19 cellular contexts compared by ENCODE assay signal in genomic region chr2:78718483-78718882, GRCh38.
DNase-seq lines count a peak whose midpoint lies in the region; FAIRE-seq and TF ChIP-seq lines count a peak whose summit lies in the region.
"Had no signal": no experiment of that assay in that cellular context is flagged by ENCODE, and none has a peak within 500 bp of the region (broad histone marks: within the 10 kb centered on the region; RNA-seq: fewer than 3 reads in every experiment).

No MANE protein-coding gene starts in this region.

- H3K27me3 ChIP-seq in H1 (replicated peaks in 1 of 4; ENCODE audit: control insufficient read depth in 3 of 4, extremely low read depth in 1 of 4, insufficient read depth in 3 of 4, low read length in 3 of 4), result no peaks in the 10 kb centered on the region
- H3K27me3 ChIP-seq: SJSA1 had no signal

- H3K36me3 ChIP-seq in H1 (ENCODE audit: control insufficient read depth in 2 of 4, insufficient read depth in 4 of 4, low read length in 3 of 4) (no peaks in the 10 kb centered on the region), mesodermal cell (ENCODE audit: control insufficient read depth, insufficient read depth, low read length) (no peaks in the 10 kb centered on the region)
- H3K36me3 ChIP-seq: SJSA1 had no signal

- no peak overlapping the region for H3K56ac ChIP-seq in H1 (replicated peaks; ENCODE audit: insufficient read length, low read depth, low read length)

- TF ChIP-seq RAD21 in H1 (IDR thresholded peaks at IDR 0.05 in 1 of 2, conservative IDR thresholded peaks at IDR 0.05 in 1 of 2; ENCODE audit: low read depth in 2 of 2, low read length in 2 of 2), result no peak

- no peak for TF ChIP-seq CTCF in H1 (IDR thresholded peaks at IDR 0.05; ENCODE audit: control extremely low read depth in 1 of 3, insufficient read depth in 1 of 3, low read depth in 1 of 3, low read length in 3 of 3)

- no peak overlapping the region for H2BK20ac ChIP-seq in H1 (ENCODE audit: low read length)

- TF ChIP-seq POLR2A in H1 (IDR thresholded peaks at IDR 0.05; ENCODE audit: control extremely low read depth in 1 of 2, low read depth in 2 of 2, low read length in 2 of 2), result no peak

- no peak overlapping the region for H2BK15ac ChIP-seq in H1 (ENCODE audit: low read length)

- TF ChIP-seq EP300 in H1 (IDR thresholded peaks at IDR 0.05; ENCODE audit: borderline replicate concordance in 1 of 2, low read depth in 2 of 2, low read length in 2 of 2), result no peak

- no peaks in the 10 kb centered on the region for H3K79me2 ChIP-seq in H1 (ENCODE audit: control insufficient read depth in 1 of 2, insufficient read depth in 2 of 2, low read length in 2 of 2)

- H2BK120ac ChIP-seq in H1 (replicated peaks; ENCODE audit: low read depth, low read length), result no peak overlapping the region

- no peak overlapping the region for H4K8ac ChIP-seq in H1 (ENCODE audit: extremely low read depth, insufficient read depth, low read length)

- POLR2A ChIA-PET in H1 (lab: Charles Lee; ENCODE audit: partially characterized antibody), result interaction anchor here (0.6 kb wide), 1 partner anchor 455 kb away, joined by 3 read pairs; no protein-coding TSS in a partner anchor

- no peak overlapping the region for H4K91ac ChIP-seq in H1 (replicated peaks; ENCODE audit: insufficient read length, low read length)

- H3K23ac ChIP-seq in H1 (ENCODE audit: insufficient read length), result no peak overlapping the region

- H2AFZ ChIP-seq in H1 (ENCODE audit: low read length), result no peak overlapping the region

- H3K9ac ChIP-seq in H1 (replicated peaks in 1 of 4; ENCODE audit: extremely low read depth in 1 of 4, low read depth in 3 of 4, low read length in 3 of 4), result no peak overlapping the region

- in situ Hi-C loops in ACHN (cut with HindIII; ENCODE audit: low pct_ligation_motif_present, low pct_unique_long_range_greater_than_20kb, low sequenced_read_pairs), result no loop called here

- FAIRE-seq in H1 (lab: Jason Lieb, UNC), result no peak
- FAIRE-seq: A549, GM12892, HTR-8/SVneo had no signal

- H3K4me3 ChIP-seq in H1 (ENCODE audit: extremely low read depth in 1 of 4, insufficient read depth in 2 of 4, low read depth in 3 of 4, low read length in 4 of 4), result no peak overlapping the region
- H3K4me3 ChIP-seq in mesodermal cell (ENCODE audit: extremely low read depth, insufficient read depth, low read length, poor library complexity, severe bottlenecking), result no peak overlapping the region
- H3K4me3 ChIP-seq: A549, SJSA1 had no signal

- H3K27ac ChIP-seq in H1 (ENCODE audit: low read depth, low read length) (no peak overlapping the region), mesodermal cell (ENCODE audit: low read depth, low read length, severe bottlenecking) (peak overlapping the region; percentile 94)
- H3K27ac ChIP-seq: A549, C4-2B, SJSA1 had no signal

- 86% methylated on average over 1 of the region's 1 CpG; no CpG with 5 or more reads in 1 of the 2 experiments for WGBS in H1 (ENCODE audit: extremely low coverage in 1 of 2, insufficient coverage in 1 of 2, insufficient read length in 1 of 2, insufficient replicate concordance in 2 of 2, low coverage in 1 of 2, low lambda C conversion rate in 2 of 2, missing lambda C conversion rate in 1 of 2), 2 experiments
- no CpG with 5 or more reads among the region's 1 CpG for WGBS in mesodermal cell (ENCODE audit: insufficient coverage in 2 of 2), 2 experiments

- no peaks in the 10 kb centered on the region for H3K79me1 ChIP-seq in H1 (ENCODE audit: low read depth, low read length)

- H3K14ac ChIP-seq in H1 (ENCODE audit: insufficient read length), result no peak overlapping the region

- no peaks in the 10 kb centered on the region for H3K23me2 ChIP-seq in H1 (ENCODE audit: low read depth, low read length)

- no peak overlapping the region for H3K4ac ChIP-seq in H1 (replicated peaks; ENCODE audit: insufficient read length, low read depth, low read length)

- no peaks in the 10 kb centered on the region for H3K4me1 ChIP-seq in H1 (replicated peaks in 1 of 4; ENCODE audit: control insufficient read depth in 3 of 4, insufficient read depth in 4 of 4, low read length in 3 of 4)
- peaks cover 6% of the 10 kb centered on the region for H3K4me1 ChIP-seq in mesodermal cell (ENCODE audit: control insufficient read depth, insufficient read depth, low read length, poor library complexity, severe bottlenecking)
- H3K4me1 ChIP-seq: A549, SJSA1 had no signal

- DNase-seq in ACHN (peak; percentile 55), M059J (ENCODE audit: low read depth) (peak; percentile 38), H1 (ENCODE audit: low read depth in 1 of 2, low spot score in 2 of 2) (no peak), NCI-H146 treated with DMSO at 0.1 percent for 48 hours (lab: John Stamatoyannopoulos, UW; ENCODE audit: unreplicated experiment) (no peak), NCI-H1105 (lab: John Stamatoyannopoulos, UW) (no peak), NCI-H446 treated with DMSO at 0.1 percent for 48 hours (lab: John Stamatoyannopoulos, UW) (no peak)
- no peak for DNase-seq in activated CD4-positive, alpha-beta T cell treated with anti-CD3 and anti-CD28 coated beads, Interleukin-2, amount 50 U/mL, for 48 hours
- DNase-seq: HFFc6, NCI-H1417 treated with DMSO at 0.1 percent for 48 hours, NCI-H2081, NCI-H510A, NCI-H774, PC-3 had no signal

- H3K9me3 ChIP-seq in H1 (ENCODE audit: insufficient read depth in 2 of 2, low read depth in 1 of 2, low read length in 1 of 2) (no peaks in the 10 kb centered on the region), mesodermal cell (ENCODE audit: control insufficient read depth, low read length) (no peaks in the 10 kb centered on the region)
- H3K9me3 ChIP-seq: A549 had no signal

- no peak overlapping the region for H3K18ac ChIP-seq in H1 (ENCODE audit: extremely low read depth, low read length)

- H4K20me1 ChIP-seq in H1 (replicated peaks in 1 of 2; ENCODE audit: control insufficient read depth in 1 of 2, insufficient read depth in 2 of 2, low read length in 2 of 2), result no peaks in the 10 kb centered on the region

- no peak overlapping the region for H2AK5ac ChIP-seq in H1 (ENCODE audit: low read depth, low read length)

- CTCF ChIA-PET in H1 (lab: Charles Lee; ENCODE audit: partially characterized antibody), result no interaction called here

- no peak overlapping the region for H2BK5ac ChIP-seq in H1 (ENCODE audit: low read depth, low read length)

- H4K5ac ChIP-seq in H1 (ENCODE audit: insufficient read length, low read depth, low read length), result no peak overlapping the region

- no peak overlapping the region for H2BK12ac ChIP-seq in H1 (ENCODE audit: low read depth, low read length)

- no peak overlapping the region for H3K4me2 ChIP-seq in H1 (ENCODE audit: insufficient read depth in 1 of 2, low read depth in 2 of 2, low read length in 2 of 2)
- H3K4me2 ChIP-seq: A549 had no signal

TF ChIP-seq in H1, 55 proteins besides CTCF, POLR2A, EP300 and RAD21:
- no peak for TF ChIP-seq HDAC2 (IDR thresholded peaks at IDR 0.05; ENCODE audit: borderline replicate concordance in 1 of 2, low read depth in 2 of 2, low read length in 2 of 2)
- no peak for TF ChIP-seq BACH1 (IDR thresholded peaks at IDR 0.05; ENCODE audit: low read length)
- 0 out of 2 replicates have a peak, but pooled peaks have one; percentile 55 for TF ChIP-seq TEAD4 (IDR thresholded peaks at IDR 0.05; ENCODE audit: low read depth, low read length)

Comparison
In these comparisons a context has a peak if more than half of its experiments do, and no peak if none do; other contexts are left out.
1. DNase-seq: peak in ACHN (single experiment) and M059J (single experiment); none in H1 (0 of 2), NCI-H146 treated with DMSO at 0.1 percent for 48 hours (single experiment), NCI-H1105 (single experiment), NCI-H446 treated with DMSO at 0.1 percent for 48 hours (single experiment) and activated CD4-positive, alpha-beta T cell treated with anti-CD3 and anti-CD28 coated beads, Interleukin-2, amount 50 U/mL, for 48 hours (0 of 2).